1 cellular context compared by ENCODE assay signal in genomic region chr6:158853872-158854213, GRCh38.
TF ChIP-seq lines count a peak whose summit lies in the region.

No MANE protein-coding gene starts in this region.

TF ChIP-seq in GM23338, 12 proteins besides CTCF, POLR2A, EP300 and RAD21 (continued from another document):
- no peak for TF ChIP-seq ZNF462 (CRISPR knock-in tag; IDR thresholded peaks at IDR 0.05)
